ENCODE assay signal across 25 cellular contexts in the genomic region with DNA sequence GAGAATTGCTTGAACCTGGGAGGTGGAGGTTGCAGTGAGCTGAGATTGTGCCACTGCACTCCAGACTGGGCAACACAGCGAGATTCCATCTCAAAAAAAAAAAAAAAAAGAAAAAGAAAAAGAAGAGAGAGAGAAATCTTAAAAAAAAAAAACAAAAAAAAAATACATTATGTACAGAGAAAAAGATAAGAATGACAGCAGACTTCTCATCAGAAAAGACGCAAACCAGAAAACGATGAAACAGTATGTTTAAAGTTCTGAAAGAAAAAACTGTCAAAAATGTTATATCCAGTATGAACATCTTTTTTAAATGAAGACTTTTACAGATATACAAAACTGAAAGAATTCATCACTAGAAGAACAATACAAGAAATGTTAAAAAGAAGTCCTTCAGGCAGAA.
"Had no signal": no experiment of that assay in that cellular context is flagged by ENCODE, and none has a peak within 500 bp of the region (broad histone marks: within the 10 kb centered on the region; RNA-seq: fewer than 3 reads in every experiment).

No MANE protein-coding gene starts in this region.

- H3K4me1 ChIP-seq: colonic mucosa, esophagus muscularis mucosa, esophagus squamous epithelium, gastrocnemius medialis, gastroesophageal sphincter, heart left ventricle, heart right ventricle had no signal

- H3K36me3 ChIP-seq: colonic mucosa had no signal

- ATAC-seq: effector memory CD8-positive, alpha-beta T cell; esophagus mucosa; gastrocnemius medialis; gastroesophageal sphincter; heart left ventricle; heart right ventricle had no signal

- DNase-seq: colonic mucosa; cortex of kidney; dermis blood vessel endothelial cell; dorsolateral prefrontal cortex; effector CD4-positive, alpha-beta T cell; effector CD8-positive, alpha-beta T cell; effector memory CD4-positive, alpha-beta T cell; effector memory CD8-positive, alpha-beta T cell; endodermal cell; esophagus squamous epithelium; foreskin fibroblast; foreskin melanocyte; gastrocnemius medialis; glutamatergic neuron; head of caudate nucleus; heart left ventricle; heart right ventricle had no signal

- H3K27me3 Mint-ChIP-seq: dendritic cell treated with granulocyte-macrophage colony-stimulating factor and Interleukin-4, amounts not matched to agents 40 ng/mL and 50 ng/mL, for 4 days; effector memory CD8-positive, alpha-beta T cell had no signal

- H3K27ac Mint-ChIP-seq: dendritic cell treated with granulocyte-macrophage colony-stimulating factor and Interleukin-4, amounts not matched to agents 40 ng/mL and 50 ng/mL, for 4 days; effector memory CD8-positive, alpha-beta T cell; endodermal cell had no signal

- FAIRE-seq: endometrium, endothelial cell of umbilical vein had no signal

- H3K27me3 ChIP-seq: colonic mucosa, dorsolateral prefrontal cortex, esophagus muscularis mucosa, esophagus squamous epithelium, gastrocnemius medialis, gastroesophageal sphincter, heart left ventricle, heart right ventricle had no signal

- H3K9me3 Mint-ChIP-seq: effector memory CD8-positive, alpha-beta T cell; endodermal cell had no signal

- H3K27ac ChIP-seq: colonic mucosa, coronary artery, dorsolateral prefrontal cortex, epithelial cell of prostate, esophagus muscularis mucosa, esophagus squamous epithelium, gastrocnemius medialis, gastroesophageal sphincter, heart left ventricle, heart right ventricle had no signal

- H3K4me3 ChIP-seq: colonic mucosa, coronary artery, dorsolateral prefrontal cortex, esophagus muscularis mucosa, esophagus squamous epithelium, gastrocnemius medialis, gastroesophageal sphincter, heart left ventricle, heart right ventricle had no signal

- H3K4me3 Mint-ChIP-seq: dendritic cell treated with granulocyte-macrophage colony-stimulating factor and Interleukin-4, amounts not matched to agents 40 ng/mL and 50 ng/mL, for 4 days; effector memory CD8-positive, alpha-beta T cell; endodermal cell had no signal

- H3K9me3 ChIP-seq: colonic mucosa, esophagus muscularis mucosa, esophagus squamous epithelium, gastrocnemius medialis, gastroesophageal sphincter had no signal

- H3K4me1 Mint-ChIP-seq: endodermal cell had no signal
